17 cellular contexts compared by ENCODE assay signal in genomic region chr7:102255501-102255900, GRCh38. TPM values are rescaled to one million over a fixed set of nuclear protein-coding genes. Genes with fewer than 3 reads are reported as not detected.
DNase-seq lines count a peak whose midpoint lies in the region; ATAC-seq and TF ChIP-seq lines count a peak whose summit lies in the region.
"Had no signal": no experiment of that assay in that cellular context is flagged by ENCODE, and none has a peak within 500 bp of the region (broad histone marks: within the 10 kb centered on the region; RNA-seq: fewer than 3 reads in every experiment).

No MANE protein-coding gene starts in this region.

- ATAC-seq in HG03439 (IDR thresholded peaks at IDR 0.05; ENCODE audit: unreplicated experiment), result no peak
- ATAC-seq: CD8-positive, alpha-beta T cell; GM12878 had no signal

- peak; percentile 12 for DNase-seq in NCI-H526 treated with DMSO at 0.1 percent for 48 hours (lab: John Stamatoyannopoulos, UW)
- DNase-seq in NCI-H526 (lab: John Stamatoyannopoulos, UW), result no peak
- DNase-seq in SK-MEL-5 (ENCODE audit: low read depth, low spot score), result peak; percentile 36
- DNase-seq in NCI-H2107 treated with DMSO at 0.1 percent for 48 hours (lab: John Stamatoyannopoulos, UW; ENCODE audit: unreplicated experiment), result no peak
- DNase-seq in SK-N-DZ (ENCODE audit: low spot score), result no peak
- DNase-seq: CD4-positive, CD25-positive, alpha-beta regulatory T cell; CD8-positive, alpha-beta T cell; DMS 273 treated with DMSO at 0.1 percent for 48 hours; DMS79; EL; GDM1; GOT3; HFFc6 had no signal

- peak overlapping the region in 1 of 3 experiments; percentile 46 for H3K4me3 Mint-ChIP-seq in nephron
- H3K4me3 Mint-ChIP-seq: B cell; CD4-positive, CD25-positive, alpha-beta regulatory T cell; CD8-positive, alpha-beta T cell; HFFc6 had no signal

- peak overlapping the region in 2 of 3 experiments; percentile 29 to 60 for H3K27ac Mint-ChIP-seq in nephron
- H3K27ac Mint-ChIP-seq: B cell; CD4-positive, CD25-positive, alpha-beta regulatory T cell; CD8-positive, alpha-beta T cell; HFFc6 had no signal

- no peaks in the 10 kb centered on the region for H3K9me3 Mint-ChIP-seq in nephron
- H3K9me3 Mint-ChIP-seq: CD4-positive, CD25-positive, alpha-beta regulatory T cell; CD8-positive, alpha-beta T cell; HFFc6 had no signal

- H3K36me3 Mint-ChIP-seq in nephron (ENCODE audit: low read depth), result peaks cover 22% of the 10 kb centered on the region

- TF ChIP-seq CTCF in nephron (IDR thresholded peaks at IDR 0.05; ENCODE audit: unreplicated experiment in 3 of 3), result no peak

- H3K27me3 Mint-ChIP-seq in nephron (ENCODE audit: low read depth), result no peaks in the 10 kb centered on the region
- H3K27me3 Mint-ChIP-seq: B cell; CD4-positive, CD25-positive, alpha-beta regulatory T cell had no signal

- in situ Hi-C loops in SK-MEL-5 (cut with HindIII; ENCODE audit: low pct_unique_long_range_greater_than_20kb, low sequenced_read_pairs), result no loop called here

- H3K4me1 Mint-ChIP-seq in nephron, result peaks cover 45% of the 10 kb centered on the region

RNA-seq across cellular contexts. Expression of gene SH2B2, which starts 31.2 kb away (rescaled TPM):
- 2.5 and 4.5 TPM in 2 replicates for total RNA-seq in SK-MEL-5 (2014; rRNA removed; shearing (Covaris generic))
- polyA plus RNA-seq in SK-MEL-5 (2015; cell fraction: cytosol; rRNA removed), result 21.2 and 21.9 TPM in 2 replicates
- polyA plus RNA-seq in SK-MEL-5 (2015; cell fraction: nucleus; rRNA removed), result 2.2 and 6.9 TPM in 2 replicates
- 18.7 and 23.2 TPM in 2 replicates for polyA plus RNA-seq in SK-N-DZ (2014; cell fraction: cytosol; rRNA removed)
- 12.7 and 20.9 TPM in 2 replicates for polyA plus RNA-seq in SK-N-DZ (2014; cell fraction: nucleus; rRNA removed)

Comparison
In these comparisons a context has a peak if more than half of its experiments do, and no peak if none do; other contexts are left out.
1. DNase-seq: peak in NCI-H526 treated with DMSO at 0.1 percent for 48 hours (single experiment) and SK-MEL-5 (single experiment); none in NCI-H526 (0 of 2), NCI-H2107 treated with DMSO at 0.1 percent for 48 hours (single experiment) and SK-N-DZ (single experiment).